ENCODE assay signal across 14 cellular contexts in the genomic region with DNA sequence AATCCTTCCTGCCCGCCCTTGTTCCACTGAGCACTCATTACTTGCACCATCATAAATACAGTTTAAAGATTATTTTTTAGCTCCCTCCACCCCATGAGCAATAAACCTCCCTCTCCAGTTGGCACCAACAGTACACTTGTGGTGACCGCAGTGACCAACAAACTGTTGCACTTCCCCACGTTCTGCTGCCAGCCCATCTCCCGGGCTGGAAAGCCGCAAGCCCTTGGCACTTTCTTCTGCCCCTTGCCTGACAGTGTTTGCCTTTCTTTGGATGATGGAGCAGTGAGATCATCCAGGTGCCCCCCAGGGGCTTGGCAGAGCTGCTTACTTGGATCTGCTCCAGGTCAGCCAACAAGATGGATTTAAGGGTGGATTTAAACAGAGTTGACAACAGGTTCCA. TPM values are rescaled to one million over a fixed set of nuclear protein-coding genes. Genes with fewer than 3 reads are reported as not detected.
DNase-seq lines count a peak whose midpoint lies in the region; ATAC-seq and TF ChIP-seq lines count a peak whose summit lies in the region.
"Had no signal": no experiment of that assay in that cellular context is flagged by ENCODE, and none has a peak within 500 bp of the region (broad histone marks: within the 10 kb centered on the region; RNA-seq: fewer than 3 reads in every experiment).

No MANE protein-coding gene starts in this region.

- intact Hi-C loops in esophagus muscularis mucosa (cut with DNase I), result no loop called here

- H3K4me3 ChIP-seq in esophagus muscularis mucosa, result no peak overlapping the region
- H3K4me3 ChIP-seq: testis had no signal

- DNase-seq in ACHN, result peak; percentile 91
- DNase-seq in M059J (ENCODE audit: low read depth), result peak; percentile 98
- DNase-seq in RPMI7951 (ENCODE audit: low read depth), result peak; percentile 85
- no peak for DNase-seq in esophagus muscularis mucosa (ENCODE audit: extremely low spot score)
- DNase-seq in HuH-7 (ENCODE audit: low spot score), result no peak
- no peak for DNase-seq in NCI-H146 treated with DMSO at 0.1 percent for 48 hours (lab: John Stamatoyannopoulos, UW; ENCODE audit: unreplicated experiment)
- DNase-seq: activated T-cell treated with anti-CD3 and anti-CD28 coated beads for 4 hours; NCI-H1436; nucleus accumbens; stimulated activated CD4-positive, alpha-beta T cell treated with anti-CD3 and anti-CD28 coated beads, Interleukin-12 subunit alpha, Interleukin-12 subunit beta, amount 100 ng/mL, for 4 hours; testis had no signal

- TF ChIP-seq CTCF in esophagus muscularis mucosa (IDR thresholded peaks at IDR 0.05), result no peak

- H3K27me3 ChIP-seq in esophagus muscularis mucosa, result no peaks in the 10 kb centered on the region
- H3K27me3 ChIP-seq: testis had no signal

- no peak for TF ChIP-seq POLR2A in esophagus muscularis mucosa (IDR thresholded peaks at IDR 0.05; ENCODE audit: low read depth)

- ATAC-seq in HG03095 (IDR thresholded peaks at IDR 0.05; ENCODE audit: unreplicated experiment) (no peak), HG03521 (IDR thresholded peaks at IDR 0.05; ENCODE audit: unreplicated experiment) (no peak)
- ATAC-seq: activated CD4-positive, CD25-positive, alpha-beta regulatory T cell treated with anti-CD3 and anti-CD28 coated beads, Interleukin-2, amount 50 U/mL, for 24 hours had no signal

- H3K9me3 ChIP-seq in esophagus muscularis mucosa, result no peaks in the 10 kb centered on the region
- H3K9me3 ChIP-seq: testis had no signal

- in situ Hi-C loops in ACHN (cut with HindIII; ENCODE audit: low pct_ligation_motif_present, low pct_unique_long_range_greater_than_20kb, low sequenced_read_pairs), result no loop called here

- peaks cover 0 to 53% (median 41%) of the 10 kb centered on the region in 4 donors for H3K4me1 ChIP-seq in esophagus muscularis mucosa

- no peak for TF ChIP-seq EP300 in esophagus muscularis mucosa (IDR thresholded peaks at IDR 0.05)

- H3K27ac ChIP-seq in esophagus muscularis mucosa (replicated peaks in 1 of 4), result peak overlapping the region; percentile 6 to 46 (median 26)
- H3K27ac ChIP-seq: testis had no signal

- peaks cover 0 to 4% (median 0%) of the 10 kb centered on the region in 4 donors for H3K36me3 ChIP-seq in esophagus muscularis mucosa

- 73% methylated on average over 5 of the region's 5 CpGs for WGBS in esophagus muscularis mucosa

RNA-seq across cellular contexts. Expression of a gene that starts 21.6 kb away (rescaled TPM):
- not detected in 2 replicates for total RNA-seq in M059J (2014; rRNA removed; shearing (Covaris generic))
- not detected in 2 replicates for total RNA-seq in RPMI7951 (2014; rRNA removed; shearing (Covaris generic))
- 10 to 100 TPM; 32.3 to 55.5 (median 51.9) TPM for total RNA-seq in esophagus muscularis mucosa

Comparison
In these comparisons a context has a peak if more than half of its experiments do, and no peak if none do; other contexts are left out.
1. DNase-seq: peak in ACHN (single experiment), M059J (single experiment) and RPMI7951 (single experiment); none in esophagus muscularis mucosa (single experiment), HuH-7 (single experiment) and NCI-H146 treated with DMSO at 0.1 percent for 48 hours (single experiment).
2. RNA of a gene that starts 21.6 kb away (total RNA-seq): 32.3 to 55.5 TPM in esophagus muscularis mucosa; not detected in M059J and not detected in RPMI7951; every median in the first group is over 10 times any median in the second.